In the genomic region with DNA sequence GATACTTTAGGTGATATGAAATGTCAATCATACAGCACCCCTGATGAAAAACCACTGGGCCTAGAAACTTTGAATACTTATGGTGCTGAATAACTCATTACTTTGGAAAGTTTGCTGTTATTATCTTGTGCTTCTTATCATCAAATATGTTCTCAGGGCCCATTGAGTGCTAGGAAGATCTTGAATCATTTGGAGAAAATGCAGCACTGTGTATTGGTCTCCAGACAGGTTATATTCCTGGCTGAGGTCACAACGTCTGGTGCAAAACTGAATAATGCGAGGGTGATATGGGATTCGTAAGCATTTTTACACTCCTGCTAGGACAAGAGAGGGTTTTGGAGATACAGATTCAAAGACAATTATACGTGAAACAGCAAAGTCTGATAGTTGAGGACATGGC, we compare ENCODE assay signal across 32 cellular contexts.
"Had no signal": no experiment of that assay in that cellular context is flagged by ENCODE, and none has a peak within 500 bp of the region (broad histone marks: within the 10 kb centered on the region; RNA-seq: fewer than 3 reads in every experiment).

No MANE protein-coding gene starts in this region.

- FAIRE-seq: K562, RCC 7860 had no signal

- H3K36me3 Mint-ChIP-seq: activated naive CD4-positive, alpha-beta T cell treated with anti-CD3 and anti-CD28 coated beads, Interleukin-2, amount 50 U/mL, for 24 hours; activated naive CD8-positive, alpha-beta T cell treated with anti-CD3 and anti-CD28 coated beads, Interleukin-2, amount 10 ng/mL, durations not matched to agents 7 days and 5 days; brain; WTC11 had no signal

- H3K4me1 Mint-ChIP-seq: activated CD4-positive, alpha-beta T cell treated with anti-CD3 and anti-CD28 coated beads for 36 hours; activated CD4-positive, alpha-beta T cell treated with anti-CD3 and anti-CD28 coated beads, Interleukin-2, amount 10 ng/mL, durations not matched to agents 7 days and 5 days; activated naive CD4-positive, alpha-beta T cell treated with anti-CD3 and anti-CD28 coated beads, Interleukin-2, amount 50 U/mL, for 24 hours; activated naive CD8-positive, alpha-beta T cell treated with anti-CD3 and anti-CD28 coated beads, Interleukin-2, amount 10 ng/mL, durations not matched to agents 7 days and 5 days had no signal

- H3K4me3 Mint-ChIP-seq: activated CD4-positive, alpha-beta T cell treated with anti-CD3 and anti-CD28 coated beads for 36 hours; activated CD4-positive, alpha-beta T cell treated with anti-CD3 and anti-CD28 coated beads, Interleukin-2, amount 10 ng/mL, durations not matched to agents 7 days and 5 days; activated CD8-positive, alpha-beta T cell treated with anti-CD3 and anti-CD28 coated beads, Interleukin-2, amount 10 ng/mL, durations not matched to agents 7 days and 5 days; activated naive CD4-positive, alpha-beta T cell treated with anti-CD3 and anti-CD28 coated beads, Interleukin-2, amount 50 U/mL, for 24 hours; activated naive CD8-positive, alpha-beta T cell treated with anti-CD3 and anti-CD28 coated beads, Interleukin-2, amount 10 ng/mL, durations not matched to agents 7 days and 5 days; activated T-cell treated with anti-CD3 and anti-CD28 coated beads, Interleukin-2, amount 50 U/mL, for 24 hours; brain; T-helper 1 cell treated with Interleukin-12 subunit alpha and Interleukin-12 subunit beta and Interleukin-4 antibody, amounts not matched to agents 30 μg/mL and 1 μg/mL, for 36 hours; T-helper 2 cell treated with Interferon-gamma antibody and Interleukin-4, amounts not matched to agents 5 μg/mL and 100 μg/mL, for 36 hours; WTC11 had no signal

- H3K27me3 Mint-ChIP-seq: activated CD4-positive, alpha-beta T cell treated with anti-CD3 and anti-CD28 coated beads, Interleukin-2, amount 10 ng/mL, durations not matched to agents 7 days and 5 days; activated naive CD8-positive, alpha-beta T cell treated with anti-CD3 and anti-CD28 coated beads, Interleukin-2, amount 10 ng/mL, durations not matched to agents 7 days and 5 days; activated T-cell treated with anti-CD3 and anti-CD28 coated beads, Interleukin-2, amount 50 U/mL, for 24 hours had no signal

- H3K9me3 Mint-ChIP-seq: activated CD4-positive, alpha-beta T cell treated with anti-CD3 and anti-CD28 coated beads, Interleukin-2, amount 10 ng/mL, durations not matched to agents 7 days and 5 days; activated naive CD8-positive, alpha-beta T cell treated with anti-CD3 and anti-CD28 coated beads, Interleukin-2, amount 10 ng/mL, durations not matched to agents 7 days and 5 days; activated T-helper 2 cell treated with anti-CD3 and anti-CD28 coated beads, Interferon-gamma antibody, Interleukin-2, Interleukin-4, amounts not matched to agents 10 μg/mL and 5 μg/mL and 100 μg/mL, durations not matched to agents 14 hours and 24 hours and 36 hours; T-helper 1 cell treated with Interleukin-12 subunit alpha and Interleukin-12 subunit beta and Interleukin-4 antibody, amounts not matched to agents 30 μg/mL and 1 μg/mL, for 36 hours; T-helper 2 cell treated with Interferon-gamma antibody and Interleukin-4, amounts not matched to agents 5 μg/mL and 100 μg/mL, for 36 hours had no signal

- H3K27ac ChIP-seq: RWPE1 had no signal

- DNase-seq: activated CD4-positive, alpha-beta T cell treated with anti-CD3 and anti-CD28 coated beads for 36 hours; activated CD4-positive, alpha-beta T cell treated with anti-CD3 and anti-CD28 coated beads, Interleukin-2, amount 10 ng/mL, durations not matched to agents 7 days and 5 days; activated CD4-positive, alpha-beta T cell treated with anti-CD3 and anti-CD28 coated beads, Interleukin-2, amount 50 U/mL, for 48 hours; activated CD8-positive, alpha-beta T cell treated with anti-CD3 and anti-CD28 coated beads, Interleukin-2, amount 10 ng/mL, durations not matched to agents 7 days and 5 days; activated gamma-delta T cell; activated naive CD4-positive, alpha-beta T cell treated with Interleukin-2 at 50 U/mL for 16 hours; activated naive CD8-positive, alpha-beta T cell treated with anti-CD3 and anti-CD28 coated beads, Interleukin-2, amount 10 ng/mL, durations not matched to agents 7 days and 5 days; activated T-cell treated with anti-CD3 and anti-CD28 coated beads, Interleukin-2, amount 50 U/mL, for 24 hours; central memory CD4-positive, alpha-beta T cell; Karpas-422; NCI-H1105; NCI-H1417 treated with DMSO at 0.1 percent for 48 hours; NCI-H187 treated with DMSO at 0.1 percent for 48 hours; NCI-H2081; NCI-H2171 treated with DMSO at 0.1 percent for 48 hours; NCI-H2227 treated with DMSO at 0.1 percent for 48 hours; NCI-H446; NCI-H510A treated with DMSO at 0.1 percent for 48 hours; NCI-H526 treated with DMSO at 0.1 percent for 48 hours; NCI-H774; SIG-M5 had no signal

- H3K27ac Mint-ChIP-seq: activated CD4-positive, alpha-beta T cell treated with anti-CD3 and anti-CD28 coated beads for 36 hours; activated CD4-positive, alpha-beta T cell treated with anti-CD3 and anti-CD28 coated beads, Interleukin-2, amount 10 ng/mL, durations not matched to agents 7 days and 5 days; activated CD8-positive, alpha-beta T cell treated with anti-CD3 and anti-CD28 coated beads, Interleukin-2, amount 10 ng/mL, durations not matched to agents 7 days and 5 days; activated naive CD4-positive, alpha-beta T cell treated with anti-CD3 and anti-CD28 coated beads, Interleukin-2, amount 50 U/mL, for 24 hours; activated naive CD8-positive, alpha-beta T cell treated with anti-CD3 and anti-CD28 coated beads, Interleukin-2, amount 10 ng/mL, durations not matched to agents 7 days and 5 days; activated T-cell treated with anti-CD3 and anti-CD28 coated beads, Interleukin-2, amount 50 U/mL, for 24 hours; activated T-helper 2 cell treated with anti-CD3 and anti-CD28 coated beads, Interferon-gamma antibody, Interleukin-2, Interleukin-4, amounts not matched to agents 10 μg/mL and 5 μg/mL and 100 μg/mL, durations not matched to agents 14 hours and 24 hours and 36 hours; T-helper 1 cell treated with Interleukin-12 subunit alpha and Interleukin-12 subunit beta and Interleukin-4 antibody, amounts not matched to agents 30 μg/mL and 1 μg/mL, for 36 hours; T-helper 2 cell treated with Interferon-gamma antibody and Interleukin-4, amounts not matched to agents 5 μg/mL and 100 μg/mL, for 36 hours; WTC11 had no signal

- ATAC-seq: activated CD4-positive, alpha-beta T cell treated with anti-CD3 and anti-CD28 coated beads for 36 hours; activated CD4-positive, CD25-positive, alpha-beta regulatory T cell treated with anti-CD3 and anti-CD28 coated beads, Interleukin-2, amount 50 U/mL, for 24 hours; activated CD8-positive, alpha-beta T cell treated with anti-CD3 and anti-CD28 coated beads, Interleukin-2, amount 10 ng/mL, durations not matched to agents 7 days and 5 days; K562; Right ventricle myocardium inferior; WTC11 had no signal

- H3K4me3 ChIP-seq: K562 had no signal
